19 cellular contexts compared by ENCODE assay signal in genomic region chrX:36414056-36414455, GRCh38.
"Had no signal": no experiment of that assay in that cellular context is flagged by ENCODE, and none has a peak within 500 bp of the region (broad histone marks: within the 10 kb centered on the region; RNA-seq: fewer than 3 reads in every experiment).

No MANE protein-coding gene starts in this region.

- DNase-seq: effector memory CD4-positive, alpha-beta T cell; immature natural killer cell; left cardiac atrium; left ventricle myocardium inferior; lower lobe of right lung; natural killer cell; posterior cingulate gyrus; sigmoid colon; small intestine; stimulated activated CD4-positive, alpha-beta T cell treated with anti-CD3 and anti-CD28 coated beads, Interleukin-12 subunit alpha, Interleukin-12 subunit beta, amount 100 ng/mL, for 4 hours; stimulated activated naive CD4-positive, alpha-beta T cell; stomach; substantia nigra; transverse colon had no signal

- FAIRE-seq: endometrium, keratinocyte, small intestine had no signal

- H3K9me3 ChIP-seq: gastroesophageal sphincter, left ventricle myocardium inferior, lower lobe of right lung, sigmoid colon, thoracic aorta, transverse colon had no signal

- H3K4me3 ChIP-seq: gastroesophageal sphincter, left ventricle myocardium inferior, lower lobe of right lung, right atrium auricular region, sigmoid colon, stomach, thoracic aorta, transverse colon had no signal

- H3K27me3 ChIP-seq: gastroesophageal sphincter, right atrium auricular region, sigmoid colon, stomach, transverse colon had no signal

- H3K36me3 ChIP-seq: gastroesophageal sphincter, left ventricle myocardium inferior, lower lobe of right lung, right atrium auricular region, sigmoid colon, stomach, thoracic aorta, transverse colon had no signal

- H3K27ac ChIP-seq: gastroesophageal sphincter, left ventricle myocardium inferior, lower lobe of right lung, right atrium auricular region, sigmoid colon, stomach, thoracic aorta, transverse colon had no signal

- H3K4me1 ChIP-seq: gastroesophageal sphincter, left ventricle myocardium inferior, lower lobe of right lung, right atrium auricular region, sigmoid colon, stomach, transverse colon had no signal
